22 cellular contexts compared by ENCODE assay signal in the genomic region with DNA sequence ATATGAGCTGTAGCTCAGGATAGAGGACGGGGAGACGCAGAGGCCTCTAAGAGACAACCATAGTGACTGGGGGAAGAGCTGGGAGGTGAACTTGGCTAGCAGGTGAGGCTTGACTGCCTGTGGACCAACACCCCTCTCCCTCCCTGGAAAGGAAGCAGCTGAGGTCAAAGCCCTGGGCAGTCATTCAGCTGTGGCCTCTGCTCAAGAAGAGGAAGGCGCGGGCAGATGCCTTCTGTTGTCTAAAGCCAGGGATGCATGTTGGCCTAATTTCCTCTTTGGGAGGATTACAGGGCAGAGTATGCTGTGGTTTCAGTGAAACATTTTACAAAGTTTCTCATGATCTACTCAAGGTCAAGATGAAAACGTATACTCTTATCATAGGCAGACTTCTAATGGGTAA.
DNase-seq lines count a peak whose midpoint lies in the region; ATAC-seq and TF ChIP-seq lines count a peak whose summit lies in the region.
"Had no signal": no experiment of that assay in that cellular context is flagged by ENCODE, and none has a peak within 500 bp of the region (broad histone marks: within the 10 kb centered on the region; RNA-seq: fewer than 3 reads in every experiment).

No MANE protein-coding gene starts in this region.

- H3K9me3 Mint-ChIP-seq in dendritic cell treated with granulocyte-macrophage colony-stimulating factor and Interleukin-4, amounts not matched to agents 40 ng/mL and 50 ng/mL, for 4 days: peaks cover 4% of the 10 kb centered on the region
- H3K9me3 Mint-ChIP-seq: activated B cell treated with CpG ODN at 0.5 μM for 24 hours; activated CD8-positive, alpha-beta T cell treated with anti-CD3 and anti-CD28 coated beads for 36 hours had no signal

- peak; percentile 31 to 46 for ATAC-seq in lower lobe of right lung
- ATAC-seq: activated CD8-positive, alpha-beta T cell treated with anti-CD3 and anti-CD28 coated beads for 36 hours had no signal

- TF ChIP-seq POLR2A in testis (IDR thresholded peaks at IDR 0.05) (no peak), esophagus muscularis mucosa (IDR thresholded peaks at IDR 0.05; ENCODE audit: low read depth) (no peak)

- intact Hi-C loops in dendritic cell treated with granulocyte-macrophage colony-stimulating factor and Interleukin-4, amounts not matched to agents 40 ng/mL and 50 ng/mL, for 4 days (cut with micrococcal nuclease): no loop called here
- intact Hi-C loops in lower lobe of right lung (cut with DNase I): no loop called here
- intact Hi-C loops in testis (cut with DNase I; ENCODE audit: low total_unique reads): no loop called here
- intact Hi-C loops in esophagus muscularis mucosa (cut with DNase I): no loop called here

- DNase-seq in NOMO-1 treated with DMSO at 0.1 percent for 48 hours (lab: John Stamatoyannopoulos, UW; ENCODE audit: unreplicated experiment) (peak; percentile 40), NOMO-1 treated with dmso at 0.1 percent for 144 hours (lab: John Stamatoyannopoulos, UW; ENCODE audit: unreplicated experiment) (no peak), lower lobe of right lung (peak; percentile 61), testis (peak; percentile 39), esophagus muscularis mucosa (ENCODE audit: extremely low spot score) (no peak), COLO829 (ENCODE audit: low spot score) (no peak), germinal center (ENCODE audit: low spot score) (no peak)
- DNase-seq: activated B cell treated with CpG ODN at 0.5 μM for 24 hours; activated CD8-positive, alpha-beta T cell treated with anti-CD3 and anti-CD28 coated beads for 36 hours; activated naive CD4-positive, alpha-beta T cell treated with Interleukin-2 at 50 U/mL for 16 hours; activated T-cell treated with anti-CD3 and anti-CD28 coated beads, Interleukin-2, amount 50 U/mL, for 1 hour; NCI-H1105 treated with DMSO at 0.1 percent for 48 hours; NCI-H526; SHP77; stimulated activated CD4-positive, alpha-beta T cell treated with anti-CD3 and anti-CD28 coated beads, Interleukin-1b, Interleukin-23, amount 100 ng/mL, for 48 hours; stimulated activated naive CD4-positive, alpha-beta T cell treated with Interleukin-2 at 50 U/mL for 16 hours; T-helper 2 cell had no signal

- peaks cover 19% of the 10 kb centered on the region for H3K27me3 Mint-ChIP-seq in dendritic cell treated with granulocyte-macrophage colony-stimulating factor and Interleukin-4, amounts not matched to agents 40 ng/mL and 50 ng/mL, for 4 days
- H3K27me3 Mint-ChIP-seq: activated CD8-positive, alpha-beta T cell treated with anti-CD3 and anti-CD28 coated beads for 36 hours had no signal

- no peak overlapping the region for H3K4me3 Mint-ChIP-seq in dendritic cell treated with granulocyte-macrophage colony-stimulating factor and Interleukin-4, amounts not matched to agents 40 ng/mL and 50 ng/mL, for 4 days
- H3K4me3 Mint-ChIP-seq: activated B cell treated with CpG ODN at 0.5 μM for 24 hours; activated CD8-positive, alpha-beta T cell treated with anti-CD3 and anti-CD28 coated beads for 36 hours; B cell had no signal

- no peak overlapping the region for H3K4me3 ChIP-seq in lower lobe of right lung
- H3K4me3 ChIP-seq in testis: no peak overlapping the region
- no peak overlapping the region for H3K4me3 ChIP-seq in esophagus muscularis mucosa
- H3K4me3 ChIP-seq: ascending aorta had no signal

- H3K27ac ChIP-seq in lower lobe of right lung: no peak overlapping the region
- no peak overlapping the region for H3K27ac ChIP-seq in testis
- H3K27ac ChIP-seq in esophagus muscularis mucosa (replicated peaks in 1 of 4): no peak overlapping the region
- H3K27ac ChIP-seq: 22Rv1, ascending aorta, neutrophil had no signal

- peak overlapping the region; percentile 76 for H3K27ac Mint-ChIP-seq in dendritic cell treated with granulocyte-macrophage colony-stimulating factor and Interleukin-4, amounts not matched to agents 40 ng/mL and 50 ng/mL, for 4 days
- H3K27ac Mint-ChIP-seq: activated B cell treated with CpG ODN at 0.5 μM for 24 hours; activated CD8-positive, alpha-beta T cell treated with anti-CD3 and anti-CD28 coated beads for 36 hours; B cell had no signal

- TF ChIP-seq CTCF in lower lobe of right lung (IDR thresholded peaks at IDR 0.05) (no peak), testis (IDR thresholded peaks at IDR 0.05) (no peak), esophagus muscularis mucosa (IDR thresholded peaks at IDR 0.05) (no peak)

- 66 to 75% methylated on average over 5 of the region's 5 CpGs for WGBS in testis, 2 donors
- WGBS in esophagus muscularis mucosa: 83% methylated on average over 5 of the region's 5 CpGs

- H3K36me3 ChIP-seq in lower lobe of right lung (no peaks in the 10 kb centered on the region), testis (ENCODE audit: low read depth, missing control alignments) (no peaks in the 10 kb centered on the region), esophagus muscularis mucosa (no peaks in the 10 kb centered on the region)
- H3K36me3 ChIP-seq: ascending aorta, neutrophil had no signal

- H3K9me3 ChIP-seq in lower lobe of right lung (no peaks in the 10 kb centered on the region), testis (no peaks in the 10 kb centered on the region), esophagus muscularis mucosa (no peaks in the 10 kb centered on the region)
- H3K9me3 ChIP-seq: neutrophil had no signal

- H3K27me3 ChIP-seq in lower lobe of right lung (ENCODE audit: low read depth) (no peaks in the 10 kb centered on the region), testis (no peaks in the 10 kb centered on the region), esophagus muscularis mucosa (no peaks in the 10 kb centered on the region)
- H3K27me3 ChIP-seq: ascending aorta, neutrophil had no signal

- H3K4me1 ChIP-seq in lower lobe of right lung (peaks cover 6% of the 10 kb centered on the region), testis (no peaks in the 10 kb centered on the region), esophagus muscularis mucosa (peaks cover 0 to 13% (median 5%) of the 10 kb centered on the region in 4 donors)
- H3K4me1 ChIP-seq: ascending aorta had no signal

- H3K36me3 Mint-ChIP-seq in dendritic cell treated with granulocyte-macrophage colony-stimulating factor and Interleukin-4, amounts not matched to agents 40 ng/mL and 50 ng/mL, for 4 days (ENCODE audit: low read depth): no peaks in the 10 kb centered on the region

- peaks cover 47% of the 10 kb centered on the region for H3K4me1 Mint-ChIP-seq in dendritic cell treated with granulocyte-macrophage colony-stimulating factor and Interleukin-4, amounts not matched to agents 40 ng/mL and 50 ng/mL, for 4 days (ENCODE audit: low read depth)

- no peak for TF ChIP-seq EP300 in esophagus muscularis mucosa (IDR thresholded peaks at IDR 0.05)

Comparison
In these comparisons a context has a peak if more than half of its experiments do, and no peak if none do; other contexts are left out.
1. DNase-seq: peak in NOMO-1 treated with DMSO at 0.1 percent for 48 hours (single experiment), lower lobe of right lung (single experiment) and testis (single experiment); none in NOMO-1 treated with dmso at 0.1 percent for 144 hours (single experiment), esophagus muscularis mucosa (single experiment), COLO829 (single experiment) and germinal center (single experiment).